In the genomic region with DNA sequence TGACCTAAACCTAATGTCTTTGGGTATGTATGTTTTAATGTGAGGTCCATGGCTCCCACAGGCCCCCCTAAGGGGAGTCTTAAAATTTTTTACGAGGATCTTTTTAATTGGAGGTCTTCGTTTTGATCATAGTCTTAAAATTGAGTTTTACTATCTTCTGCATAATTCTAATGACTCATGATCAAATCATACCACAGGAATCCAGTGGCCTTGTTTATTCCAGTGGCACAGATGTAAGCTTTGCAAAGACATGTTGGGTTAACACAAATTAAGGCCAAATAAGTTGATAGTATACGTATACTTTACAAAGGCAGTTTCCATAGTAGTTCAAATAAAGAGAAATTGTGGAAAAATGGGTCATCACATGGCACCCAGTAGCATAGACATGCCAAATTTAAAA, we compare ENCODE assay signal across 16 cellular contexts. TPM values are rescaled to one million over a fixed set of nuclear protein-coding genes. Genes with fewer than 3 reads are reported as not detected.
DNase-seq lines count a peak whose midpoint lies in the region; ATAC-seq and TF ChIP-seq lines count a peak whose summit lies in the region.
"Had no signal": no experiment of that assay in that cellular context is flagged by ENCODE, and none has a peak within 500 bp of the region (broad histone marks: within the 10 kb centered on the region; RNA-seq: fewer than 3 reads in every experiment).

No MANE protein-coding gene starts in this region.

- H3K27me3 Mint-ChIP-seq in activated T-helper 2 cell treated with anti-CD3 and anti-CD28 coated beads, Interferon-gamma antibody, Interleukin-2, Interleukin-4, amounts not matched to agents 10 μg/mL and 5 μg/mL and 100 μg/mL, durations not matched to agents 14 hours and 24 hours and 36 hours (ENCODE audit: low read depth): peaks cover 18% of the 10 kb centered on the region
- peaks cover 94% of the 10 kb centered on the region for H3K27me3 Mint-ChIP-seq in T-helper 17 cell

- H3K9ac ChIP-seq in fibroblast of lung (ENCODE audit: insufficient read depth, low read length): no peak overlapping the region

- peaks cover 2% of the 10 kb centered on the region for H3K4me1 Mint-ChIP-seq in activated T-helper 2 cell treated with anti-CD3 and anti-CD28 coated beads, Interferon-gamma antibody, Interleukin-2, Interleukin-4, amounts not matched to agents 10 μg/mL and 5 μg/mL and 100 μg/mL, durations not matched to agents 14 hours and 24 hours and 36 hours (ENCODE audit: low read depth)
- peaks cover 2% of the 10 kb centered on the region for H3K4me1 Mint-ChIP-seq in T-helper 17 cell

- ATAC-seq in RWPE2 (ENCODE audit: low read depth): peak; percentile 82
- ATAC-seq in T-helper 17 cell: no peak
- ATAC-seq: activated T-cell treated with anti-CD3 and anti-CD28 coated beads, Interleukin-2, amount 50 U/mL, for 4 hours; natural killer cell treated with Interleukin-12 subunit alpha and Interleukin-12 subunit beta and Interleukin-15 and Interleukin-18, amount 100 ng/mL, for 72 hours had no signal

- no peaks in the 10 kb centered on the region for H3K36me3 ChIP-seq in RWPE2 (ENCODE audit: low read depth)
- no peaks in the 10 kb centered on the region for H3K36me3 ChIP-seq in fibroblast of lung (ENCODE audit: control insufficient read depth, insufficient read depth, low read length)
- H3K36me3 ChIP-seq: colonic mucosa, stomach, vagina had no signal

- DNase-seq in H4 (ENCODE audit: low spot score) (peak; percentile 50), RWPE2 (ENCODE audit: low spot score) (no peak), fibroblast of lung (ENCODE audit: low read depth in 2 of 2) (peak; percentile 79 to 83), dermis blood vessel endothelial cell (no peak), T-helper 17 cell (no peak)
- DNase-seq in activated T-helper 2 cell treated with anti-CD3 and anti-CD28 coated beads, Interferon-gamma antibody, Interleukin-2, Interleukin-4, amounts not matched to agents 10 μg/mL and 5 μg/mL and 100 μg/mL, durations not matched to agents 14 hours and 24 hours and 36 hours (ENCODE audit: low spot score): no peak
- DNase-seq in effector CD4-positive, alpha-beta T cell: no peak
- DNase-seq: activated CD4-positive, alpha-beta T cell treated with anti-CD3 and anti-CD28 coated beads, Interleukin-2, amount 50 U/mL, for 4 hours; activated T-cell treated with anti-CD3 and anti-CD28 coated beads, Interleukin-2, amount 50 U/mL, for 4 hours; colonic mucosa; NCI-H1092; stimulated activated CD4-positive, alpha-beta T cell treated with anti-CD3 and anti-CD28 coated beads, Interleukin-15, amount 100 ng/mL, for 24 hours; stomach had no signal

- H3K4me3 ChIP-seq in RWPE2 (ENCODE audit: severe bottlenecking) (no peak overlapping the region), fibroblast of lung (replicated peaks in 1 of 4; ENCODE audit: control extremely low read depth in 1 of 4, insufficient read depth in 1 of 4, low read depth in 3 of 4, low read length in 4 of 4) (no peak overlapping the region)
- H3K4me3 ChIP-seq: colonic mucosa, stomach, vagina had no signal

- peaks cover 31% of the 10 kb centered on the region for H3K4me1 ChIP-seq in RWPE2 (ENCODE audit: insufficient read depth, poor library complexity, severe bottlenecking)
- peaks cover 43% of the 10 kb centered on the region for H3K4me1 ChIP-seq in fibroblast of lung (ENCODE audit: control insufficient read depth, extremely low read depth, insufficient read depth, low read length)
- H3K4me1 ChIP-seq: colonic mucosa, stomach had no signal

- no peak overlapping the region for H3K4me3 Mint-ChIP-seq in activated T-helper 2 cell treated with anti-CD3 and anti-CD28 coated beads, Interferon-gamma antibody, Interleukin-2, Interleukin-4, amounts not matched to agents 10 μg/mL and 5 μg/mL and 100 μg/mL, durations not matched to agents 14 hours and 24 hours and 36 hours (ENCODE audit: low read depth)
- H3K4me3 Mint-ChIP-seq in T-helper 17 cell: no peak overlapping the region
- H3K4me3 Mint-ChIP-seq: activated T-cell treated with anti-CD3 and anti-CD28 coated beads, Interleukin-2, amount 50 U/mL, for 4 hours; natural killer cell treated with Interleukin-12 subunit alpha and Interleukin-12 subunit beta and Interleukin-15 and Interleukin-18, amount 100 ng/mL, for 72 hours had no signal

- peak overlapping the region; percentile 68 for H3K27ac ChIP-seq in RWPE2 (ENCODE audit: poor library complexity, severe bottlenecking)
- peak overlapping the region; percentile 67 for H3K27ac ChIP-seq in fibroblast of lung (ENCODE audit: insufficient read depth, low read length)
- H3K27ac ChIP-seq: colonic mucosa, stomach, vagina had no signal

- H3K9me3 ChIP-seq in RWPE2 (ENCODE audit: severe bottlenecking): no peaks in the 10 kb centered on the region
- no peaks in the 10 kb centered on the region for H3K9me3 ChIP-seq in fibroblast of lung (ENCODE audit: control insufficient read depth, insufficient read depth, low read depth, low read length)
- no peaks in the 10 kb centered on the region for H3K9me3 ChIP-seq in T-helper 17 cell (ENCODE audit: control insufficient read depth, low read length, poor library complexity, severe bottlenecking)
- H3K9me3 ChIP-seq: colonic mucosa, stomach, vagina had no signal

- no peaks in the 10 kb centered on the region for H3K36me3 Mint-ChIP-seq in activated T-helper 2 cell treated with anti-CD3 and anti-CD28 coated beads, Interferon-gamma antibody, Interleukin-2, Interleukin-4, amounts not matched to agents 10 μg/mL and 5 μg/mL and 100 μg/mL, durations not matched to agents 14 hours and 24 hours and 36 hours (ENCODE audit: low read depth)
- H3K36me3 Mint-ChIP-seq in T-helper 17 cell (ENCODE audit: low read depth): no peaks in the 10 kb centered on the region
- H3K36me3 Mint-ChIP-seq: natural killer cell treated with Interleukin-12 subunit alpha and Interleukin-12 subunit beta and Interleukin-15 and Interleukin-18, amount 100 ng/mL, for 72 hours had no signal

- H3K27me3 ChIP-seq in RWPE2 (ENCODE audit: insufficient read depth, poor library complexity, severe bottlenecking) (no peaks in the 10 kb centered on the region), fibroblast of lung (ENCODE audit: control insufficient read depth, insufficient read depth, low read length) (no peaks in the 10 kb centered on the region)
- H3K27me3 ChIP-seq: colonic mucosa, vagina had no signal

- H3K9me3 Mint-ChIP-seq in activated T-helper 2 cell treated with anti-CD3 and anti-CD28 coated beads, Interferon-gamma antibody, Interleukin-2, Interleukin-4, amounts not matched to agents 10 μg/mL and 5 μg/mL and 100 μg/mL, durations not matched to agents 14 hours and 24 hours and 36 hours: no peaks in the 10 kb centered on the region
- H3K9me3 Mint-ChIP-seq: activated T-cell treated with anti-CD3 and anti-CD28 coated beads, Interleukin-2, amount 50 U/mL, for 4 hours; natural killer cell treated with Interleukin-12 subunit alpha and Interleukin-12 subunit beta and Interleukin-15 and Interleukin-18, amount 100 ng/mL, for 72 hours had no signal

- intact Hi-C loops in activated T-helper 2 cell treated with anti-CD3 and anti-CD28 coated beads, Interferon-gamma antibody, Interleukin-2, Interleukin-4, amounts not matched to agents 10 μg/mL and 5 μg/mL and 100 μg/mL, durations not matched to agents 14 hours and 24 hours and 36 hours (cut with micrococcal nuclease): no loop called here

- no peak overlapping the region for H3K4me2 ChIP-seq in fibroblast of lung (ENCODE audit: extremely low read depth, insufficient read depth, low read length)

- no peak overlapping the region for H2AFZ ChIP-seq in fibroblast of lung (ENCODE audit: low read length)

- TF ChIP-seq CTCF in RWPE2 (IDR thresholded peaks at IDR 0.05; ENCODE audit: poor library complexity, severe bottlenecking) (no peak), fibroblast of lung (conservative IDR thresholded peaks at IDR 0.05 in 1 of 2, IDR thresholded peaks at IDR 0.05 in 1 of 2; ENCODE audit: low read depth in 1 of 2, low read length in 2 of 2) (no peak)

- H3K79me2 ChIP-seq in fibroblast of lung (ENCODE audit: control insufficient read depth, insufficient read depth, low read length): no peaks in the 10 kb centered on the region

- H4K20me1 ChIP-seq in fibroblast of lung (ENCODE audit: control insufficient read depth, extremely low read depth, insufficient read depth, low read length): no peaks in the 10 kb centered on the region

- no peak overlapping the region for H3K27ac Mint-ChIP-seq in activated T-helper 2 cell treated with anti-CD3 and anti-CD28 coated beads, Interferon-gamma antibody, Interleukin-2, Interleukin-4, amounts not matched to agents 10 μg/mL and 5 μg/mL and 100 μg/mL, durations not matched to agents 14 hours and 24 hours and 36 hours
- H3K27ac Mint-ChIP-seq in T-helper 17 cell: no peak overlapping the region
- H3K27ac Mint-ChIP-seq: natural killer cell treated with Interleukin-12 subunit alpha and Interleukin-12 subunit beta and Interleukin-15 and Interleukin-18, amount 100 ng/mL, for 72 hours had no signal

RNA-seq across cellular contexts. Expression of a gene that starts 33.9 kb away (rescaled TPM):
- total RNA-seq in H4 (2014; rRNA removed; shearing (Covaris generic)): 11.3 and 14.5 TPM in 2 replicates
- total RNA-seq in fibroblast of lung (8.7 and 10.4 TPM in 2 replicates), dermis blood vessel endothelial cell (44.5 and 52.1 TPM in 2 replicates), T-helper 17 cell (not detected)
- polyA plus RNA-seq in fibroblast of lung: 4.2 and 7.1 TPM in 2 replicates
- polyA plus RNA-seq in fibroblast of lung (2012): 16.1 and 24.1 TPM in 2 replicates
- polyA minus RNA-seq in fibroblast of lung (ENCODE audit: low replicate concordance): 4.9 and 12.0 TPM in 2 replicates
- total RNA-seq in activated T-helper 2 cell treated with anti-CD3 and anti-CD28 coated beads, Interferon-gamma antibody, Interleukin-2, Interleukin-4, amounts not matched to agents 10 μg/mL and 5 μg/mL and 100 μg/mL, durations not matched to agents 14 hours and 24 hours and 36 hours: 0.09 TPM in 2 replicates

RNA-seq across cellular contexts. Expression of a gene that starts 58.9 kb away (rescaled TPM):
- total RNA-seq in H4 (2014; rRNA removed; shearing (Covaris generic)): 0.06 and 0.35 TPM in 2 replicates
- total RNA-seq in fibroblast of lung (159 and 189 TPM in 2 replicates), dermis blood vessel endothelial cell (0.68 and 0.84 TPM in 2 replicates), T-helper 17 cell (not detected)
- 120 and 132 TPM in 2 replicates for polyA plus RNA-seq in fibroblast of lung
- polyA plus RNA-seq in fibroblast of lung (2012): 94.3 and 96.9 TPM in 2 replicates
- polyA minus RNA-seq in fibroblast of lung (ENCODE audit: low replicate concordance): 150 and 151 TPM in 2 replicates
- total RNA-seq in activated T-helper 2 cell treated with anti-CD3 and anti-CD28 coated beads, Interferon-gamma antibody, Interleukin-2, Interleukin-4, amounts not matched to agents 10 μg/mL and 5 μg/mL and 100 μg/mL, durations not matched to agents 14 hours and 24 hours and 36 hours: not detected in 2 replicates
- total RNA-seq: activated T-cell treated with anti-CD3 and anti-CD28 coated beads, Interleukin-2, amount 50 U/mL, for 4 hours; natural killer cell treated with Interleukin-12 subunit alpha and Interleukin-12 subunit beta and Interleukin-15 and Interleukin-18, amount 100 ng/mL, for 72 hours; SK-MEL-5 had no signal

Comparison
In these comparisons a context has a peak if more than half of its experiments do, and no peak if none do; other contexts are left out.
1. DNase-seq: peak in H4 (single experiment) and fibroblast of lung (2 of 2); none in RWPE2 (single experiment), dermis blood vessel endothelial cell (single experiment), activated T-helper 2 cell treated with anti-CD3 and anti-CD28 coated beads, Interferon-gamma antibody, Interleukin-2, Interleukin-4, amounts not matched to agents 10 μg/mL and 5 μg/mL and 100 μg/mL, durations not matched to agents 14 hours and 24 hours and 36 hours (single experiment), T-helper 17 cell (0 of 3) and effector CD4-positive, alpha-beta T cell (single experiment).
2. RNA of a gene that starts 58.9 kb away (total RNA-seq): 159 to 189 TPM in fibroblast of lung; 0.68 to 0.84 TPM in dermis blood vessel endothelial cell, 0.06 to 0.35 TPM in H4, not detected in activated T-helper 2 cell treated with anti-CD3 and anti-CD28 coated beads, Interferon-gamma antibody, Interleukin-2, Interleukin-4, amounts not matched to agents 10 μg/mL and 5 μg/mL and 100 μg/mL, durations not matched to agents 14 hours and 24 hours and 36 hours and not detected in T-helper 17 cell; every median in the first group is over 10 times any median in the second.